ENCODE assay signal across 9 cellular contexts in the genomic region with DNA sequence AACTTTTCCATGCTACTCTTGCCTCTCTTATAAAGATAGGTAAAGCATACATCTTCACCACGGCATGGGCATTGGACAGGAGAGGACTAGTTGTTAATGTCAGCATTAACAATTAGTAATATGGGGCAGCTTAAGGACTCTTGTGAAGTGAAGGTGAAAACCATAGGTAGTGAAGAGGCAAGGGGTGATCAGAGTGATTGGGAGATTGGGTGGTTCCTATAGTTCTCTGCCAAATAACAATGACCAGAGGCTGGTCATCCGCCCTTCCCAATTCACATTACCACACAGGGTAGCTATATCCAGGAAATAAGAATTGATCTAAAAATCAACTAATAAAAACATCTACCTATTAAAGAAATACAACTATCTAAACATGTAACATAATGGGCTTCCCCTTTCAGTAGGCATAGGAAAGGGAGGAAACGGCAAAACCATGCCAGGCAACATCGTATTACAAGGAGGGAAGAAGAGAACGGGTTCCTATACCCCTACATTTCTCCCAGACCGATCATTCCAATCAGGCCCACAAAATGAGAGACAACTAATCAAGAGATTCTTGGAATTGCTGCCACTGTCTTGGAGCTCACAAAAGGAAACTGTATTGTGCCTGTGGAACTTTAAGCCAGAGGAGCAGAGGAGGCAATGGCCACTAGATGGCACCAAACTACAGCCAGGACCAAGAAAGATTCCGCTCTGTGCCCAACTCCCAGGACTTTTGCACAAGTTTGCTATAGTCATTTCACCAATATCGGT.
DNase-seq lines count a peak whose midpoint lies in the region; ATAC-seq and TF ChIP-seq lines count a peak whose summit lies in the region.
"Had no signal": no experiment of that assay in that cellular context is flagged by ENCODE, and none has a peak within 500 bp of the region (broad histone marks: within the 10 kb centered on the region; RNA-seq: fewer than 3 reads in every experiment).

No MANE protein-coding gene starts in this region.

- no peaks in the 10 kb centered on the region for H3K36me3 Mint-ChIP-seq in activated CD4-positive, alpha-beta T cell treated with anti-CD3 and anti-CD28 coated beads, Interleukin-2, amount 10 ng/mL, durations not matched to agents 24 days and 14 days (ENCODE audit: low read depth)
- no peaks in the 10 kb centered on the region for H3K36me3 Mint-ChIP-seq in dendritic cell treated with granulocyte-macrophage colony-stimulating factor and Interleukin-4, amounts not matched to agents 40 ng/mL and 50 ng/mL, for 4 days (ENCODE audit: low read depth)

- no peak overlapping the region for H3K27ac ChIP-seq in lower lobe of right lung

- no peaks in the 10 kb centered on the region for H3K27me3 Mint-ChIP-seq in activated CD4-positive, alpha-beta T cell treated with anti-CD3 and anti-CD28 coated beads, Interleukin-2, amount 10 ng/mL, durations not matched to agents 24 days and 14 days
- H3K27me3 Mint-ChIP-seq in dendritic cell treated with granulocyte-macrophage colony-stimulating factor and Interleukin-4, amounts not matched to agents 40 ng/mL and 50 ng/mL, for 4 days, result no peaks in the 10 kb centered on the region

- ATAC-seq in GM18873 (IDR thresholded peaks at IDR 0.05; ENCODE audit: low FRiP score, unreplicated experiment) (peak; percentile 93), HG03108 (IDR thresholded peaks at IDR 0.05; ENCODE audit: unreplicated experiment) (peak; percentile 88), lower lobe of right lung (peak; percentile 95)

- TF ChIP-seq CTCF in lower lobe of right lung (IDR thresholded peaks at IDR 0.05), result peak; percentile 95

- no peaks in the 10 kb centered on the region for H3K27me3 ChIP-seq in lower lobe of right lung (ENCODE audit: low read depth)

- intact Hi-C loops in activated CD4-positive, alpha-beta T cell treated with anti-CD3 and anti-CD28 coated beads, Interleukin-2, amount 10 ng/mL, durations not matched to agents 24 days and 14 days (cut with micrococcal nuclease), result loop anchor here (1.0 kb wide), 1 partner anchor 85 kb away; no protein-coding TSS in a partner anchor
- intact Hi-C loops in dendritic cell treated with granulocyte-macrophage colony-stimulating factor and Interleukin-4, amounts not matched to agents 40 ng/mL and 50 ng/mL, for 4 days (cut with micrococcal nuclease), result loop anchor here (1.0 kb wide), 1 partner anchor 86 kb away; no protein-coding TSS in a partner anchor
- intact Hi-C loops in lower lobe of right lung (cut with DNase I), result loop anchor here (10.0 kb wide), 1 partner anchor 85 kb away; no protein-coding TSS in a partner anchor

- H3K4me1 ChIP-seq in lower lobe of right lung, result peaks cover 22% of the 10 kb centered on the region

- no peaks in the 10 kb centered on the region for H3K36me3 ChIP-seq in lower lobe of right lung

- H3K9me3 ChIP-seq in lower lobe of right lung, result no peaks in the 10 kb centered on the region

- H3K4me3 Mint-ChIP-seq in activated CD4-positive, alpha-beta T cell treated with anti-CD3 and anti-CD28 coated beads, Interleukin-2, amount 10 ng/mL, durations not matched to agents 24 days and 14 days, result no peak overlapping the region
- peak overlapping the region; percentile 66 for H3K4me3 Mint-ChIP-seq in dendritic cell treated with granulocyte-macrophage colony-stimulating factor and Interleukin-4, amounts not matched to agents 40 ng/mL and 50 ng/mL, for 4 days
- H3K4me3 Mint-ChIP-seq: T-helper 1 cell treated with Interleukin-12 subunit alpha and Interleukin-12 subunit beta and Interleukin-4 antibody, amounts not matched to agents 30 μg/mL and 1 μg/mL, for 36 hours had no signal

- peaks cover 3% of the 10 kb centered on the region for H3K4me1 Mint-ChIP-seq in activated CD4-positive, alpha-beta T cell treated with anti-CD3 and anti-CD28 coated beads, Interleukin-2, amount 10 ng/mL, durations not matched to agents 24 days and 14 days
- no peaks in the 10 kb centered on the region for H3K4me1 Mint-ChIP-seq in dendritic cell treated with granulocyte-macrophage colony-stimulating factor and Interleukin-4, amounts not matched to agents 40 ng/mL and 50 ng/mL, for 4 days (ENCODE audit: low read depth)

- H3K27ac Mint-ChIP-seq in activated CD4-positive, alpha-beta T cell treated with anti-CD3 and anti-CD28 coated beads, Interleukin-2, amount 10 ng/mL, durations not matched to agents 24 days and 14 days, result no peak overlapping the region
- no peak overlapping the region for H3K27ac Mint-ChIP-seq in dendritic cell treated with granulocyte-macrophage colony-stimulating factor and Interleukin-4, amounts not matched to agents 40 ng/mL and 50 ng/mL, for 4 days
- H3K27ac Mint-ChIP-seq: T-helper 1 cell treated with Interleukin-12 subunit alpha and Interleukin-12 subunit beta and Interleukin-4 antibody, amounts not matched to agents 30 μg/mL and 1 μg/mL, for 36 hours had no signal

- DNase-seq in AML-193 (lab: John Stamatoyannopoulos, UW) (peak; percentile 81 to 84), NCI-H460 (ENCODE audit: extremely low read depth, low read depth) (peak; percentile 71), lower lobe of right lung (peak; percentile 55)
- peak; percentile 86 for DNase-seq in activated CD4-positive, alpha-beta T cell treated with anti-CD3 and anti-CD28 coated beads, Interleukin-2, amount 10 ng/mL, durations not matched to agents 24 days and 14 days
- DNase-seq in stimulated activated CD8-positive, alpha-beta memory T cell treated with anti-CD3 and anti-CD28 coated beads, Interleukin-12 subunit alpha, Interleukin-12 subunit beta, amount 100 ng/mL, for 24 hours (ENCODE audit: extremely low read depth), result peak; percentile 21

- H3K9me3 Mint-ChIP-seq in activated CD4-positive, alpha-beta T cell treated with anti-CD3 and anti-CD28 coated beads, Interleukin-2, amount 10 ng/mL, durations not matched to agents 24 days and 14 days, result no peaks in the 10 kb centered on the region
- no peaks in the 10 kb centered on the region for H3K9me3 Mint-ChIP-seq in dendritic cell treated with granulocyte-macrophage colony-stimulating factor and Interleukin-4, amounts not matched to agents 40 ng/mL and 50 ng/mL, for 4 days
- H3K9me3 Mint-ChIP-seq: T-helper 1 cell treated with Interleukin-12 subunit alpha and Interleukin-12 subunit beta and Interleukin-4 antibody, amounts not matched to agents 30 μg/mL and 1 μg/mL, for 36 hours had no signal

- peak overlapping the region; percentile 18 for H3K4me3 ChIP-seq in lower lobe of right lung

Comparison
In these comparisons a context has a peak if more than half of its experiments do, and no peak if none do; other contexts are left out.
1. DNase-seq: peak in every context shown above with its lines; median percentile 86 in activated CD4-positive, alpha-beta T cell treated with anti-CD3 and anti-CD28 coated beads, Interleukin-2, amount 10 ng/mL, durations not matched to agents 24 days and 14 days; 82 in AML-193; 71 in NCI-H460; 55 in lower lobe of right lung; 21 in stimulated activated CD8-positive, alpha-beta memory T cell treated with anti-CD3 and anti-CD28 coated beads, Interleukin-12 subunit alpha, Interleukin-12 subunit beta, amount 100 ng/mL, for 24 hours.